In genomic region chr9:72145093-72145492, GRCh38 we compare ENCODE assay signal across 23 cellular contexts. TPM values are rescaled to one million over a fixed set of nuclear protein-coding genes. Genes with fewer than 3 reads are reported as not detected.
A peak's percentile ranks its signal among the peaks of the same experiment; 100 is the strongest.
DNase-seq lines count a peak whose midpoint lies in the region; ATAC-seq, FAIRE-seq and TF ChIP-seq lines count a peak whose summit lies in the region.
"Had no signal": no experiment of that assay in that cellular context is flagged by ENCODE, and none has a peak within 500 bp of the region (broad histone marks: within the 10 kb centered on the region; RNA-seq: fewer than 3 reads in every experiment).

No MANE protein-coding gene starts in this region.

- peak; percentile 2 for DNase-seq in LHCN-M2 (ENCODE audit: low read depth)
- DNase-seq in bronchial epithelial cell (ENCODE audit: low read depth): peak; percentile 38
- DNase-seq in left colon: no peak
- DNase-seq in smooth muscle cell (lab: John Stamatoyannopoulos, UW; ENCODE audit: unreplicated experiment): no peak
- DNase-seq in NCI-H1436 (lab: John Stamatoyannopoulos, UW): no peak
- DNase-seq in effector memory CD4-positive, alpha-beta T cell: no peak
- DNase-seq: ACHN, DMS79, GOT3, IMR-90, MG63, NCI-H1048, NCI-H1436 treated with DMSO at 0.1 percent for 48 hours, NCI-H2029 treated with DMSO at 0.1 percent for 48 hours, NCI-H2171 treated with DMSO at 0.1 percent for 48 hours, NCI-H510A treated with DMSO at 0.1 percent for 48 hours, NCI-H774, SHP77, SK-N-SH had no signal

- H2AFZ ChIP-seq in smooth muscle cell (ENCODE audit: low read depth): no peak overlapping the region

- TF ChIP-seq CTCF in bronchial epithelial cell (IDR thresholded peaks at IDR 0.05; ENCODE audit: insufficient read depth, low read length, severe bottlenecking) (no peak), smooth muscle cell (IDR thresholded peaks at IDR 0.05; ENCODE audit: borderline replicate concordance, insufficient read depth, poor library complexity, severe bottlenecking) (no peak)

- H3K4me2 ChIP-seq in smooth muscle cell: no peak overlapping the region
- H3K4me2 ChIP-seq: SK-N-SH had no signal

- 92% methylated on average over 2 of the region's 2 CpGs for WGBS in smooth muscle cell (ENCODE audit: low lambda C conversion rate)

- peaks cover 4% of the 10 kb centered on the region for H3K27me3 ChIP-seq in bronchial epithelial cell (ENCODE audit: control insufficient read depth, insufficient read depth, low read length)
- H3K27me3 ChIP-seq in smooth muscle cell (ENCODE audit: low read depth): peaks cover 25% of the 10 kb centered on the region
- no peaks in the 10 kb centered on the region for H3K27me3 ChIP-seq in effector memory CD4-positive, alpha-beta T cell (replicated peaks; ENCODE audit: control insufficient read depth, insufficient read depth, low read length, poor library complexity, severe bottlenecking)
- H3K27me3 ChIP-seq: MG63 had no signal

- peak overlapping the region; percentile 55 for H3K27ac ChIP-seq in smooth muscle cell (ENCODE audit: low read depth)
- H3K27ac ChIP-seq in effector memory CD4-positive, alpha-beta T cell (ENCODE audit: insufficient read depth, low read length, poor library complexity, severe bottlenecking): no peak overlapping the region
- H3K27ac ChIP-seq: C4-2B had no signal

- intact Hi-C loops in left colon (cut with DNase I, micrococcal nuclease): no loop called here

- H3K4me3 ChIP-seq in bronchial epithelial cell (ENCODE audit: low read depth, low read length) (no peak overlapping the region), smooth muscle cell (no peak overlapping the region)
- no peak overlapping the region for H3K4me3 ChIP-seq in effector memory CD4-positive, alpha-beta T cell (ENCODE audit: insufficient read depth, low read depth, low read length, poor library complexity, severe bottlenecking)
- H3K4me3 ChIP-seq: MG63 had no signal

- ATAC-seq in left colon: peak; percentile 38
- ATAC-seq in GM19455 (IDR thresholded peaks at IDR 0.05; ENCODE audit: unreplicated experiment): no peak
- no peak for ATAC-seq in HG03196 (IDR thresholded peaks at IDR 0.05; ENCODE audit: unreplicated experiment)

- H3F3A ChIP-seq in smooth muscle cell (ENCODE audit: low read depth): no peaks in the 10 kb centered on the region

- H3K36me3 ChIP-seq in bronchial epithelial cell (ENCODE audit: control insufficient read depth, insufficient read depth, low read length): no peaks in the 10 kb centered on the region
- no peaks in the 10 kb centered on the region for H3K36me3 ChIP-seq in smooth muscle cell (ENCODE audit: low read depth)
- no peaks in the 10 kb centered on the region for H3K36me3 ChIP-seq in effector memory CD4-positive, alpha-beta T cell (ENCODE audit: control insufficient read depth, insufficient read depth, low read length)
- H3K36me3 ChIP-seq: MG63 had no signal

- peaks cover 3% of the 10 kb centered on the region for H3K4me1 ChIP-seq in smooth muscle cell (ENCODE audit: low read depth)
- no peaks in the 10 kb centered on the region for H3K4me1 ChIP-seq in effector memory CD4-positive, alpha-beta T cell (ENCODE audit: control insufficient read depth, insufficient read depth, low read length, poor library complexity, severe bottlenecking)

- H3K9ac ChIP-seq in smooth muscle cell (ENCODE audit: low read depth): no peak overlapping the region
- H3K9ac ChIP-seq: SK-N-SH had no signal

- H3K9me3 ChIP-seq in smooth muscle cell (replicated peaks; ENCODE audit: low read depth): no peaks in the 10 kb centered on the region
- no peaks in the 10 kb centered on the region for H3K9me3 ChIP-seq in effector memory CD4-positive, alpha-beta T cell (ENCODE audit: control insufficient read depth, low read length)
- H3K9me3 ChIP-seq: MG63, SK-N-SH had no signal

- FAIRE-seq in bronchial epithelial cell (lab: Jason Lieb, UNC): no peak

- H3K79me2 ChIP-seq in smooth muscle cell (ENCODE audit: low read depth): no peaks in the 10 kb centered on the region

- H4K20me1 ChIP-seq in smooth muscle cell (ENCODE audit: low read depth): no peaks in the 10 kb centered on the region

RNA-seq across cellular contexts. Expression of gene GDA, which starts 4.1 kb away (rescaled TPM):
- total RNA-seq in LHCN-M2 (2014; rRNA removed): not detected in 2 replicates
- polyA plus RNA-seq in LHCN-M2 (2012): not detected
- total RNA-seq in bronchial epithelial cell: 1.8 and 4.4 TPM in 2 replicates
- total RNA-seq in left colon: 10 to 100 TPM; 35.3 to 44.7 TPM
- total RNA-seq in smooth muscle cell: 6.5 and 10.3 TPM in 2 replicates
- 1.4 and 1.8 TPM in 2 replicates for polyA plus RNA-seq in smooth muscle cell
- total RNA-seq: IMR-90, OCI-LY7 had no signal
- polyA plus RNA-seq: IMR-90, SK-N-SH had no signal

Comparison
In these comparisons a context has a peak if more than half of its experiments do, and no peak if none do; other contexts are left out.
1. DNase-seq: peak in LHCN-M2 (single experiment) and bronchial epithelial cell (single experiment); none in left colon (0 of 2), smooth muscle cell (single experiment), NCI-H1436 (single experiment) and effector memory CD4-positive, alpha-beta T cell (0 of 3).